8 cellular contexts compared by ENCODE assay signal in genomic region chr16:89187337-89188063, GRCh38. TPM values are rescaled to one million over a fixed set of nuclear protein-coding genes. Genes with fewer than 3 reads are reported as not detected.
DNase-seq lines count a peak whose midpoint lies in the region; ATAC-seq and TF ChIP-seq lines count a peak whose summit lies in the region.
"Had no signal": no experiment of that assay in that cellular context is flagged by ENCODE, and none has a peak within 500 bp of the region (broad histone marks: within the 10 kb centered on the region; RNA-seq: fewer than 3 reads in every experiment).

No MANE protein-coding gene starts in this region.

- DNase-seq in Calu3 (no peak), AG20443 (ENCODE audit: low spot score) (no peak), NCI-H345 treated with DMSO at 0.1 percent for 48 hours (lab: John Stamatoyannopoulos, UW; ENCODE audit: unreplicated experiment) (no peak)
- DNase-seq in activated naive CD4-positive, alpha-beta T cell treated with anti-CD3 and anti-CD28 coated beads, Interleukin-2, amount 50 U/mL, for 72 hours (ENCODE audit: low spot score in 2 of 2), result no peak
- DNase-seq in naive thymus-derived CD4-positive, alpha-beta T cell, result peak in 6 of 9 donors; percentile 40 to 62 (median 53)

- peak; percentile 24 to 62 for ATAC-seq in activated naive CD4-positive, alpha-beta T cell treated with anti-CD3 and anti-CD28 coated beads, Interleukin-2, amount 50 U/mL, for 72 hours
- ATAC-seq in naive thymus-derived CD4-positive, alpha-beta T cell, result peak; percentile 62
- no peak for ATAC-seq in GM18498 (IDR thresholded peaks at IDR 0.05; ENCODE audit: unreplicated experiment)
- ATAC-seq: body of pancreas had no signal

- no peaks in the 10 kb centered on the region for H3K9me3 ChIP-seq in naive thymus-derived CD4-positive, alpha-beta T cell (ENCODE audit: control insufficient read depth in 2 of 3, low read length in 3 of 3)
- H3K9me3 ChIP-seq: body of pancreas had no signal

- H3K4me3 Mint-ChIP-seq in Calu3 (ENCODE audit: low read depth, unreplicated experiment) (no peak overlapping the region), IgD-negative memory B cell (peak overlapping the region in 1 of 4 donors; percentile 53)
- H3K4me3 Mint-ChIP-seq in naive thymus-derived CD4-positive, alpha-beta T cell, result peak overlapping the region in 3 of 10 donors; percentile 14 to 59 (median 15)

- no peak for TF ChIP-seq CTCF in Calu3 (IDR thresholded peaks at IDR 0.05; ENCODE audit: unreplicated experiment)

- CTCF ChIA-PET in Calu3 (lab: Charles Lee), result interaction anchor here (0.6 to 1.3 kb wide), 2 partner anchors 8 to 16 kb away, joined by 3 read pairs; partner anchors contain the start of gene CDH15
- CTCF ChIA-PET in naive thymus-derived CD4-positive, alpha-beta T cell (lab: Charles Lee), result no interaction called here

- H3K27me3 ChIP-seq in naive thymus-derived CD4-positive, alpha-beta T cell (ENCODE audit: control insufficient read depth in 2 of 2, insufficient read depth in 2 of 2, low read length in 2 of 2), result no peaks in the 10 kb centered on the region

- no peaks in the 10 kb centered on the region for H3K4me1 ChIP-seq in naive thymus-derived CD4-positive, alpha-beta T cell (ENCODE audit: control insufficient read depth in 2 of 2, insufficient read depth in 2 of 2, low read length in 2 of 2)

- H3K36me3 Mint-ChIP-seq in Calu3 (ENCODE audit: insufficient read depth, unreplicated experiment), result peaks cover 15% of the 10 kb centered on the region
- H3K36me3 Mint-ChIP-seq in IgD-negative memory B cell, result no peaks in the 10 kb centered on the region
- no peaks in the 10 kb centered on the region for H3K36me3 Mint-ChIP-seq in activated naive CD4-positive, alpha-beta T cell treated with anti-CD3 and anti-CD28 coated beads, Interleukin-2, amount 50 U/mL, for 72 hours
- no peaks in the 10 kb centered on the region for H3K36me3 Mint-ChIP-seq in naive thymus-derived CD4-positive, alpha-beta T cell

- no TSS peak for BruUV-seq in Calu3 (replicated peaks; lab: Mats Ljungman, UMichigan)

- H3K27ac ChIP-seq in naive thymus-derived CD4-positive, alpha-beta T cell (ENCODE audit: low read depth, low read length), result no peak overlapping the region
- H3K27ac ChIP-seq: body of pancreas had no signal

- H3K27me3 Mint-ChIP-seq in Calu3 (ENCODE audit: unreplicated experiment) (peaks cover 74% of the 10 kb centered on the region), IgD-negative memory B cell (no peaks in the 10 kb centered on the region)
- H3K27me3 Mint-ChIP-seq in naive thymus-derived CD4-positive, alpha-beta T cell, result peaks cover 0 to 3% (median 0%) of the 10 kb centered on the region in 5 donors

- H3K36me3 ChIP-seq in naive thymus-derived CD4-positive, alpha-beta T cell (ENCODE audit: control insufficient read depth in 2 of 3, insufficient read depth in 3 of 3, low read length in 3 of 3), result no peaks in the 10 kb centered on the region

- H3K27ac Mint-ChIP-seq in Calu3 (ENCODE audit: unreplicated experiment) (peak overlapping the region; percentile 61), IgD-negative memory B cell (peak overlapping the region; percentile 86 to 96 (median 89))
- peak overlapping the region in 1 of 2 donors; percentile 73 for H3K27ac Mint-ChIP-seq in activated naive CD4-positive, alpha-beta T cell treated with anti-CD3 and anti-CD28 coated beads, Interleukin-2, amount 50 U/mL, for 72 hours
- peak overlapping the region in 8 of 9 donors; percentile 26 to 91 (median 77) for H3K27ac Mint-ChIP-seq in naive thymus-derived CD4-positive, alpha-beta T cell

- no peaks in the 10 kb centered on the region for H3K4me1 Mint-ChIP-seq in Calu3 (ENCODE audit: low read depth, unreplicated experiment)
- H3K4me1 Mint-ChIP-seq in IgD-negative memory B cell, result peaks cover 0 to 2% (median 2%) of the 10 kb centered on the region in 3 donors
- peaks cover 0 to 13% (median 3%) of the 10 kb centered on the region in 7 donors for H3K4me1 Mint-ChIP-seq in naive thymus-derived CD4-positive, alpha-beta T cell

- H3K9me3 Mint-ChIP-seq in Calu3 (ENCODE audit: low read depth, unreplicated experiment) (no peaks in the 10 kb centered on the region), IgD-negative memory B cell (peaks cover 0 to 1% (median 0%) of the 10 kb centered on the region in 3 donors)
- H3K9me3 Mint-ChIP-seq in activated naive CD4-positive, alpha-beta T cell treated with anti-CD3 and anti-CD28 coated beads, Interleukin-2, amount 50 U/mL, for 72 hours, result no peaks in the 10 kb centered on the region
- peaks cover 0 to 12% (median 0%) of the 10 kb centered on the region in 11 donors for H3K9me3 Mint-ChIP-seq in naive thymus-derived CD4-positive, alpha-beta T cell

- no peak overlapping the region for H3K4me3 ChIP-seq in naive thymus-derived CD4-positive, alpha-beta T cell (ENCODE audit: low read length)
- H3K4me3 ChIP-seq: body of pancreas had no signal

- POLR2A ChIA-PET in naive thymus-derived CD4-positive, alpha-beta T cell (lab: Charles Lee), result no interaction called here

- intact Hi-C loops in Calu3 (cut with micrococcal nuclease; ENCODE audit: unreplicated experiment), result no loop called here
- intact Hi-C loops in naive thymus-derived CD4-positive, alpha-beta T cell (cut with micrococcal nuclease), result no loop called here

RNA-seq across cellular contexts. Expression of gene SLC22A31, which starts 12.8 kb away (rescaled TPM):
- 0.52 and 2.0 TPM in 2 replicates for total RNA-seq in Calu3 (2022)
- not detected for polyA plus RNA-seq in IgD-negative memory B cell
- 1 to 10 TPM; 1.6 to 3.7 TPM for total RNA-seq in activated naive CD4-positive, alpha-beta T cell treated with anti-CD3 and anti-CD28 coated beads, Interleukin-2, amount 50 U/mL, for 72 hours
- 1 to 10 TPM; 1.1 to 4.4 (median 2.8) TPM for total RNA-seq in naive thymus-derived CD4-positive, alpha-beta T cell
- polyA plus RNA-seq in naive thymus-derived CD4-positive, alpha-beta T cell, result under 1 TPM; 0.33 to 0.55 TPM

RNA-seq across cellular contexts. Expression of gene CDH15, which starts 16.0 kb away (rescaled TPM):
- not detected in 2 replicates for total RNA-seq in Calu3 (2022)
- polyA plus RNA-seq in IgD-negative memory B cell, result not detected
- total RNA-seq in activated naive CD4-positive, alpha-beta T cell treated with anti-CD3 and anti-CD28 coated beads, Interleukin-2, amount 50 U/mL, for 72 hours, result under 1 TPM in 1 of 2 donors, not detected in 1; 0.75 TPM
- total RNA-seq in naive thymus-derived CD4-positive, alpha-beta T cell, result not detected
- polyA plus RNA-seq in naive thymus-derived CD4-positive, alpha-beta T cell, result not detected

RNA-seq across cellular contexts. Expression of gene ZNF778, which starts 30.0 kb away (rescaled TPM):
- 15.3 and 16.6 TPM in 2 replicates for total RNA-seq in Calu3 (2022)
- 1.3 TPM for polyA plus RNA-seq in IgD-negative memory B cell
- total RNA-seq in activated naive CD4-positive, alpha-beta T cell treated with anti-CD3 and anti-CD28 coated beads, Interleukin-2, amount 50 U/mL, for 72 hours, result 10 to 100 TPM in 1 of 2 donors, 1 to 10 TPM in 1; 6.1 to 12.2 TPM
- 10 to 100 TPM in 2 of 5 experiments, 1 to 10 TPM in 3; 6.0 to 13.5 (median 6.5) TPM for total RNA-seq in naive thymus-derived CD4-positive, alpha-beta T cell
- polyA plus RNA-seq in naive thymus-derived CD4-positive, alpha-beta T cell, result 1 to 10 TPM; 4.0 to 6.8 TPM

Comparison
In these comparisons a context has a peak if more than half of its experiments do, and no peak if none do; other contexts are left out.
1. DNase-seq: peak in naive thymus-derived CD4-positive, alpha-beta T cell (6 of 9); none in Calu3 (single experiment), activated naive CD4-positive, alpha-beta T cell treated with anti-CD3 and anti-CD28 coated beads, Interleukin-2, amount 50 U/mL, for 72 hours (0 of 2), AG20443 (single experiment) and NCI-H345 treated with DMSO at 0.1 percent for 48 hours (single experiment).